Comparison of ENCODE assay signal across 9 cellular contexts in genomic region chr20:3015302-3015701, GRCh38. TPM values are rescaled to one million over a fixed set of nuclear protein-coding genes. Genes with fewer than 3 reads are reported as not detected.
"Had no signal": no experiment of that assay in that cellular context is flagged by ENCODE, and none has a peak within 500 bp of the region (broad histone marks: within the 10 kb centered on the region; RNA-seq: fewer than 3 reads in every experiment).

No MANE protein-coding gene starts in this region.

RNA-seq across cellular contexts. Expression of gene GNRH2, which starts 28.1 kb away (rescaled TPM):
- total RNA-seq: activated naive CD4-positive, alpha-beta T cell treated with anti-CD3 and anti-CD28 coated beads for 36 hours; chondrocyte; LHCN-M2; NCI-H460; PC-3; Peyer's patch; SJSA1 had no signal

RNA-seq across cellular contexts. Expression of gene OXT, which starts 56.1 kb away (rescaled TPM):
- total RNA-seq: activated B cell treated with CpG ODN at 0.5 μM for 24 hours; activated naive CD4-positive, alpha-beta T cell treated with anti-CD3 and anti-CD28 coated beads for 36 hours; aorta; chondrocyte; LHCN-M2; NCI-H460; PC-3; SJSA1 had no signal
